Comparison of ENCODE assay signal across 10 cellular contexts in genomic region chr1:248822148-248823032, GRCh38. TPM values are rescaled to one million over a fixed set of nuclear protein-coding genes. Genes with fewer than 3 reads are reported as not detected.
DNase-seq lines count a peak whose midpoint lies in the region; ATAC-seq and TF ChIP-seq lines count a peak whose summit lies in the region.
"Had no signal": no experiment of that assay in that cellular context is flagged by ENCODE, and none has a peak within 500 bp of the region (broad histone marks: within the 10 kb centered on the region; RNA-seq: fewer than 3 reads in every experiment).

No MANE protein-coding gene starts in this region.

- TF ChIP-seq CTCF in left ventricle myocardium inferior (IDR thresholded peaks at IDR 0.05; ENCODE audit: borderline replicate concordance): no peak
- no peak for TF ChIP-seq CTCF in fibroblast of lung (conservative IDR thresholded peaks at IDR 0.05 in 1 of 2, IDR thresholded peaks at IDR 0.05 in 1 of 2; ENCODE audit: low read depth in 1 of 2, low read length in 2 of 2)

- H3K9ac ChIP-seq in fibroblast of lung (ENCODE audit: insufficient read depth, low read length): no peak overlapping the region

- H3K4me2 ChIP-seq in fibroblast of lung (ENCODE audit: extremely low read depth, insufficient read depth, low read length): peak overlapping the region; percentile 92

- no peak overlapping the region for H2AFZ ChIP-seq in fibroblast of lung (ENCODE audit: low read length)

- H3K4me1 ChIP-seq in left ventricle myocardium inferior: peaks cover 76% of the 10 kb centered on the region
- H3K4me1 ChIP-seq in fibroblast of lung (ENCODE audit: control insufficient read depth, extremely low read depth, insufficient read depth, low read length): peaks cover 44% of the 10 kb centered on the region

- H3K4me3 ChIP-seq in left ventricle myocardium inferior: peak overlapping the region; percentile 92
- H3K4me3 ChIP-seq in fibroblast of lung (replicated peaks in 1 of 4; ENCODE audit: control extremely low read depth in 1 of 4, insufficient read depth in 1 of 4, low read depth in 3 of 4, low read length in 4 of 4): peak overlapping the region in 3 of 4 experiments; percentile 24 to 91 (median 40)

- H4K20me1 ChIP-seq in fibroblast of lung (ENCODE audit: control insufficient read depth, extremely low read depth, insufficient read depth, low read length): peaks cover 2% of the 10 kb centered on the region

- H3K9me3 ChIP-seq in left ventricle myocardium inferior (replicated peaks): no peaks in the 10 kb centered on the region
- no peaks in the 10 kb centered on the region for H3K9me3 ChIP-seq in fibroblast of lung (ENCODE audit: control insufficient read depth, insufficient read depth, low read depth, low read length)

- ATAC-seq in left cardiac atrium: no peak
- no peak for ATAC-seq in GM21447 (IDR thresholded peaks at IDR 0.05; ENCODE audit: unreplicated experiment)

- H3K27me3 ChIP-seq in left ventricle myocardium inferior (ENCODE audit: low read depth) (no peaks in the 10 kb centered on the region), fibroblast of lung (ENCODE audit: control insufficient read depth, insufficient read depth, low read length) (no peaks in the 10 kb centered on the region)

- no peak for DNase-seq in left ventricle myocardium inferior
- DNase-seq in left cardiac atrium: no peak
- peak; percentile 20 to 78 for DNase-seq in NOMO-1 (lab: John Stamatoyannopoulos, UW; ENCODE audit: unreplicated experiment in 2 of 2)
- peak in 1 of 2 donors; percentile 40 for DNase-seq in fibroblast of lung (ENCODE audit: low read depth in 2 of 2)
- peak; percentile 15 for DNase-seq in ureter (ENCODE audit: low spot score)
- no peak for DNase-seq in NCI-H2107 (lab: John Stamatoyannopoulos, UW)
- no peak for DNase-seq in T-helper 9 cell
- DNase-seq: dermis blood vessel endothelial cell, NCI-H1092 had no signal

- peaks cover 71% of the 10 kb centered on the region for H3K79me2 ChIP-seq in fibroblast of lung (ENCODE audit: control insufficient read depth, insufficient read depth, low read length)

- intact Hi-C loops in left ventricle myocardium inferior (cut with micrococcal nuclease): no loop called here
- intact Hi-C loops in left cardiac atrium (cut with DNase I): no loop called here

- peak overlapping the region; percentile 42 for H3K27ac ChIP-seq in left ventricle myocardium inferior (replicated peaks)
- peak overlapping the region; percentile 98 for H3K27ac ChIP-seq in fibroblast of lung (ENCODE audit: insufficient read depth, low read length)

- H3K36me3 ChIP-seq in left ventricle myocardium inferior (peaks cover 38% of the 10 kb centered on the region), fibroblast of lung (ENCODE audit: control insufficient read depth, insufficient read depth, low read length) (peaks cover 5% of the 10 kb centered on the region)

RNA-seq across cellular contexts. Expression of gene SH3BP5L, which starts 3.3 kb away (rescaled TPM):
- total RNA-seq in left ventricle myocardium inferior: 18.0 TPM
- 10 to 100 TPM; 15.1 to 18.5 TPM for total RNA-seq in left cardiac atrium
- 19.8 and 20.3 TPM in 2 replicates for total RNA-seq in fibroblast of lung
- 17.5 and 17.9 TPM in 2 replicates for polyA plus RNA-seq in fibroblast of lung
- polyA plus RNA-seq in fibroblast of lung (2012): 20.3 and 22.0 TPM in 2 replicates
- polyA minus RNA-seq in fibroblast of lung (ENCODE audit: low replicate concordance): 21.1 and 22.9 TPM in 2 replicates
- 21.7 TPM for total RNA-seq in ureter

RNA-seq across cellular contexts. Expression of gene ZNF672, which starts 15.6 kb away (rescaled TPM):
- total RNA-seq in left ventricle myocardium inferior: 43.1 TPM
- total RNA-seq in left cardiac atrium: 10 to 100 TPM; 41.6 to 42.2 TPM
- total RNA-seq in fibroblast of lung: 11.6 and 15.5 TPM in 2 replicates
- 10.3 and 13.8 TPM in 2 replicates for polyA plus RNA-seq in fibroblast of lung
- 8.4 and 11.0 TPM in 2 replicates for polyA plus RNA-seq in fibroblast of lung (2012)
- 25.9 and 49.4 TPM in 2 replicates for polyA minus RNA-seq in fibroblast of lung (ENCODE audit: low replicate concordance)
- 30.1 TPM for total RNA-seq in ureter

RNA-seq across cellular contexts. Expression of gene ZNF692, which starts 36.5 kb away (rescaled TPM):
- total RNA-seq in left ventricle myocardium inferior (23.0 TPM), left cardiac atrium (10 to 100 TPM; 16.3 to 22.3 TPM), fibroblast of lung (16.2 and 16.7 TPM in 2 replicates), ureter (71.0 TPM)
- polyA plus RNA-seq in fibroblast of lung: 7.6 and 9.3 TPM in 2 replicates
- polyA plus RNA-seq in fibroblast of lung (2012): 7.5 and 10.6 TPM in 2 replicates
- polyA minus RNA-seq in fibroblast of lung (ENCODE audit: low replicate concordance): 2.8 and 9.0 TPM in 2 replicates

Comparison
In these comparisons a context has a peak if more than half of its experiments do, and no peak if none do; other contexts are left out.
1. DNase-seq: peak in NOMO-1 (2 of 2) and ureter (single experiment); none in left ventricle myocardium inferior (single experiment), left cardiac atrium (single experiment), NCI-H2107 (single experiment) and T-helper 9 cell (single experiment).